In genomic region chr15:56886450-56886856, GRCh38 we compare ENCODE assay signal across 8 cellular contexts. TPM values are rescaled to one million over a fixed set of nuclear protein-coding genes. Genes with fewer than 3 reads are reported as not detected.
A peak's percentile ranks its signal among the peaks of the same experiment; 100 is the strongest.
DNase-seq lines count a peak whose midpoint lies in the region; TF ChIP-seq lines count a peak whose summit lies in the region.

No MANE protein-coding gene starts in this region.

- H3K4me3 Mint-ChIP-seq in activated CD4-positive, alpha-beta memory T cell treated with anti-CD3 and anti-CD28 coated beads, Interleukin-2, amount 10 ng/mL, durations not matched to agents 7 days and 5 days, result peak overlapping the region; percentile 76
- peak overlapping the region; percentile 91 for H3K4me3 Mint-ChIP-seq in glutamatergic neuron (ENCODE audit: unreplicated experiment)

- H3K36me3 Mint-ChIP-seq in activated CD4-positive, alpha-beta memory T cell treated with anti-CD3 and anti-CD28 coated beads, Interleukin-2, amount 10 ng/mL, durations not matched to agents 7 days and 5 days (ENCODE audit: low read depth), result no peaks in the 10 kb centered on the region
- H3K36me3 Mint-ChIP-seq in glutamatergic neuron (ENCODE audit: unreplicated experiment), result no peaks in the 10 kb centered on the region

- no peak for TF ChIP-seq CTCF in glutamatergic neuron (IDR thresholded peaks at IDR 0.05; ENCODE audit: partially characterized antibody, unreplicated experiment)
- TF ChIP-seq CTCF in smooth muscle cell (IDR thresholded peaks at IDR 0.05; ENCODE audit: borderline replicate concordance, insufficient read depth, poor library complexity, severe bottlenecking), result no peak

- H3F3A ChIP-seq in smooth muscle cell (ENCODE audit: low read depth), result no peaks in the 10 kb centered on the region

- peak overlapping the region; percentile 69 for H3K4me3 ChIP-seq in smooth muscle cell

- peaks cover 11% of the 10 kb centered on the region for H3K4me1 ChIP-seq in smooth muscle cell (ENCODE audit: low read depth)

- POLR2A ChIA-PET in activated CD4-positive, alpha-beta memory T cell treated with anti-CD3 and anti-CD28 coated beads, Interleukin-2, amount 10 ng/mL, durations not matched to agents 7 days and 5 days (lab: Charles Lee), result interaction anchor here (2.9 kb wide), 1 partner anchor 33 kb away, joined by 60 read pairs; the partner anchor contains the start of gene TCF12

- no peaks in the 10 kb centered on the region for H3K79me2 ChIP-seq in smooth muscle cell (ENCODE audit: low read depth)

- peak overlapping the region; percentile 90 for H3K9ac ChIP-seq in smooth muscle cell (ENCODE audit: low read depth)

- no peaks in the 10 kb centered on the region for H4K20me1 ChIP-seq in smooth muscle cell (ENCODE audit: low read depth)

- H3K9me3 Mint-ChIP-seq in activated CD4-positive, alpha-beta memory T cell treated with anti-CD3 and anti-CD28 coated beads, Interleukin-2, amount 10 ng/mL, durations not matched to agents 7 days and 5 days, result no peaks in the 10 kb centered on the region
- peaks cover 4% of the 10 kb centered on the region for H3K9me3 Mint-ChIP-seq in glutamatergic neuron (ENCODE audit: unreplicated experiment)

- peak overlapping the region; percentile 95 for H2AFZ ChIP-seq in smooth muscle cell (ENCODE audit: low read depth)

- H3K9me3 ChIP-seq in smooth muscle cell (replicated peaks; ENCODE audit: low read depth), result no peaks in the 10 kb centered on the region

- H3K27ac ChIP-seq in smooth muscle cell (ENCODE audit: low read depth), result peak overlapping the region; percentile 90

- peak overlapping the region; percentile 62 for H3K27ac Mint-ChIP-seq in activated CD4-positive, alpha-beta memory T cell treated with anti-CD3 and anti-CD28 coated beads, Interleukin-2, amount 10 ng/mL, durations not matched to agents 7 days and 5 days
- peak overlapping the region; percentile 92 for H3K27ac Mint-ChIP-seq in glutamatergic neuron (ENCODE audit: unreplicated experiment)

- DNase-seq in stimulated activated CD4-positive, alpha-beta T cell treated with anti-CD3 and anti-CD28 coated beads, Interleukin-15, amount 100 ng/mL, for 24 hours, result peak; percentile 3
- no peak for DNase-seq in stimulated activated CD4-positive, alpha-beta T cell treated with anti-CD3 and anti-CD28 coated beads, Interleukin-4, amount 100 ng/mL, for 4 hours
- DNase-seq in activated CD4-positive, alpha-beta memory T cell treated with anti-CD3 and anti-CD28 coated beads, Interleukin-2, amount 10 ng/mL, durations not matched to agents 7 days and 5 days, result no peak
- DNase-seq in glutamatergic neuron, result no peak
- no peak for DNase-seq in smooth muscle cell (lab: John Stamatoyannopoulos, UW; ENCODE audit: unreplicated experiment)
- no peak for DNase-seq in activated gamma-delta T cell (lab: John Stamatoyannopoulos, UW)
- DNase-seq in NCI-H1092 (lab: John Stamatoyannopoulos, UW), result no peak
- DNase-seq in SIG-M5 (lab: John Stamatoyannopoulos, UW), result no peak

- H3K4me1 Mint-ChIP-seq in activated CD4-positive, alpha-beta memory T cell treated with anti-CD3 and anti-CD28 coated beads, Interleukin-2, amount 10 ng/mL, durations not matched to agents 7 days and 5 days, result peaks cover 23% of the 10 kb centered on the region
- H3K4me1 Mint-ChIP-seq in glutamatergic neuron (ENCODE audit: low read depth, unreplicated experiment), result peaks cover 32% of the 10 kb centered on the region

- H3K27me3 Mint-ChIP-seq in activated CD4-positive, alpha-beta memory T cell treated with anti-CD3 and anti-CD28 coated beads, Interleukin-2, amount 10 ng/mL, durations not matched to agents 7 days and 5 days, result peaks cover 2% of the 10 kb centered on the region
- peaks cover 7% of the 10 kb centered on the region for H3K27me3 Mint-ChIP-seq in glutamatergic neuron (ENCODE audit: unreplicated experiment)

- no peaks in the 10 kb centered on the region for H3K36me3 ChIP-seq in smooth muscle cell (ENCODE audit: low read depth)

- H3K27me3 ChIP-seq in smooth muscle cell (ENCODE audit: low read depth), result no peaks in the 10 kb centered on the region

- WGBS in smooth muscle cell (ENCODE audit: low lambda C conversion rate), result 60% methylated on average over 5 of the region's 5 CpGs

- CTCF ChIA-PET in activated CD4-positive, alpha-beta memory T cell treated with anti-CD3 and anti-CD28 coated beads, Interleukin-2, amount 10 ng/mL, durations not matched to agents 7 days and 5 days (lab: Charles Lee), result no interaction called here

- peak overlapping the region; percentile 87 for H3K4me2 ChIP-seq in smooth muscle cell

RNA-seq across cellular contexts. Expression of gene TCF12, which starts 32.0 kb away (rescaled TPM):
- 10 to 100 TPM; 62.4 to 62.8 TPM for total RNA-seq in activated CD4-positive, alpha-beta memory T cell treated with anti-CD3 and anti-CD28 coated beads, Interleukin-2, amount 10 ng/mL, durations not matched to agents 7 days and 5 days
- total RNA-seq in glutamatergic neuron (ENCODE audit: unreplicated experiment) (140 TPM), smooth muscle cell (136 and 302 TPM in 2 replicates)
- 50.3 and 54.1 TPM in 2 replicates for polyA plus RNA-seq in smooth muscle cell
